ENCODE assay signal across 10 cellular contexts in genomic region chr10:99534939-99535763, GRCh38. TPM values are rescaled to one million over a fixed set of nuclear protein-coding genes. Genes with fewer than 3 reads are reported as not detected.
A peak's percentile ranks its signal among the peaks of the same experiment; 100 is the strongest.
DNase-seq lines count a peak whose midpoint lies in the region; ATAC-seq and TF ChIP-seq lines count a peak whose summit lies in the region.
"Had no signal": no experiment of that assay in that cellular context is flagged by ENCODE, and none has a peak within 500 bp of the region (broad histone marks: within the 10 kb centered on the region; RNA-seq: fewer than 3 reads in every experiment).

No MANE protein-coding gene starts in this region.

- peak overlapping the region; percentile 35 to 66 for H3K4me3 ChIP-seq in stomach smooth muscle (ENCODE audit: low read length in 2 of 2)

- no peaks in the 10 kb centered on the region for H3K36me3 Mint-ChIP-seq in activated B cell treated with CpG ODN at 0.5 μM for 24 hours (ENCODE audit: low read depth)

- H3K9ac ChIP-seq in stomach smooth muscle (ENCODE audit: low read length in 2 of 2), result no peak overlapping the region

- peak overlapping the region; percentile 78 for H3K4me3 Mint-ChIP-seq in activated B cell treated with CpG ODN at 0.5 μM for 24 hours

- H3K4me1 ChIP-seq in stomach smooth muscle (ENCODE audit: control insufficient read depth, insufficient read depth, low read length), result peaks cover 42% of the 10 kb centered on the region

- H3K9me3 ChIP-seq in stomach smooth muscle (ENCODE audit: control insufficient read depth in 2 of 2, low read length in 2 of 2), result no peaks in the 10 kb centered on the region

- H3K4me1 Mint-ChIP-seq in activated B cell treated with CpG ODN at 0.5 μM for 24 hours, result peaks cover 63% of the 10 kb centered on the region

- no peak for TF ChIP-seq CTCF in activated B cell treated with CpG ODN at 0.5 μM for 24 hours (IDR thresholded peaks at IDR 0.05)

- peaks cover 75% of the 10 kb centered on the region for H3K27me3 Mint-ChIP-seq in activated B cell treated with CpG ODN at 0.5 μM for 24 hours

- DNase-seq in NCI-H748 (lab: John Stamatoyannopoulos, UW; ENCODE audit: unreplicated experiment) (peak; percentile 69), NCI-H748 treated with DMSO at 0.1 percent for 48 hours (lab: John Stamatoyannopoulos, UW) (no peak), activated B cell treated with CpG ODN at 0.5 μM for 24 hours (no peak), iPS-NIHi11 (ENCODE audit: low spot score) (peak; percentile 48), A172 (ENCODE audit: low spot score) (no peak)

- H3K9me3 Mint-ChIP-seq in activated B cell treated with CpG ODN at 0.5 μM for 24 hours, result no peaks in the 10 kb centered on the region

- H3K27ac ChIP-seq in stomach smooth muscle (ENCODE audit: low read length), result no peak overlapping the region
- H3K27ac ChIP-seq: C4-2B had no signal

- H3K27me3 ChIP-seq in stomach smooth muscle (ENCODE audit: control insufficient read depth in 1 of 2, insufficient read depth in 2 of 2, low read length in 2 of 2), result peaks cover 86 to 97% of the 10 kb centered on the region in 2 donors

- H3K27ac Mint-ChIP-seq in activated B cell treated with CpG ODN at 0.5 μM for 24 hours, result peak overlapping the region; percentile 71

- CTCF ChIA-PET in activated B cell treated with CpG ODN at 0.5 μM for 24 hours (lab: Charles Lee), result interaction anchor here (1.1 to 1.2 kb wide), 2 partner anchors 24 to 176 kb away, joined by 3 read pairs; no protein-coding TSS in a partner anchor

- H3K36me3 ChIP-seq in stomach smooth muscle (ENCODE audit: control insufficient read depth in 2 of 2, insufficient read depth in 2 of 2, low read length in 2 of 2), result no peaks in the 10 kb centered on the region

- POLR2A ChIA-PET in activated B cell treated with CpG ODN at 0.5 μM for 24 hours (lab: Charles Lee), result interaction anchor here (1.2 to 1.8 kb wide), 2 partner anchors 77 to 86 kb away, joined by 3 to 6 read pairs; partner anchors contain the start of gene SLC25A28

- ATAC-seq in activated B cell treated with CpG ODN at 0.5 μM for 24 hours (ENCODE audit: low read depth) (peak; percentile 58), GM19397 (IDR thresholded peaks at IDR 0.05; ENCODE audit: unreplicated experiment) (no peak), GM18907 (IDR thresholded peaks at IDR 0.05; ENCODE audit: unreplicated experiment) (no peak)

- intact Hi-C loops in activated B cell treated with CpG ODN at 0.5 μM for 24 hours (cut with micrococcal nuclease), result loop anchor here (5.0 to 10.0 kb wide), 6 partner anchors 140 to 1687 kb away; partner anchors contain the start of gene TLX1

RNA-seq across cellular contexts. Expression of gene NKX2-3, which starts 2.4 kb away (rescaled TPM):
- total RNA-seq in activated B cell treated with CpG ODN at 0.5 μM for 24 hours, result not detected in 2 replicates
- total RNA-seq in A172 (2014; rRNA removed; shearing (Covaris generic)), result 0.19 and 1.2 TPM in 2 replicates
- total RNA-seq: kidney epithelial cell had no signal

Comparison
In these comparisons a context has a peak if more than half of its experiments do, and no peak if none do; other contexts are left out.
1. DNase-seq: peak in NCI-H748 (single experiment) and iPS-NIHi11 (single experiment); none in NCI-H748 treated with DMSO at 0.1 percent for 48 hours (single experiment), activated B cell treated with CpG ODN at 0.5 μM for 24 hours (single experiment) and A172 (single experiment).